ENCODE assay signal across 9 cellular contexts in the genomic region with DNA sequence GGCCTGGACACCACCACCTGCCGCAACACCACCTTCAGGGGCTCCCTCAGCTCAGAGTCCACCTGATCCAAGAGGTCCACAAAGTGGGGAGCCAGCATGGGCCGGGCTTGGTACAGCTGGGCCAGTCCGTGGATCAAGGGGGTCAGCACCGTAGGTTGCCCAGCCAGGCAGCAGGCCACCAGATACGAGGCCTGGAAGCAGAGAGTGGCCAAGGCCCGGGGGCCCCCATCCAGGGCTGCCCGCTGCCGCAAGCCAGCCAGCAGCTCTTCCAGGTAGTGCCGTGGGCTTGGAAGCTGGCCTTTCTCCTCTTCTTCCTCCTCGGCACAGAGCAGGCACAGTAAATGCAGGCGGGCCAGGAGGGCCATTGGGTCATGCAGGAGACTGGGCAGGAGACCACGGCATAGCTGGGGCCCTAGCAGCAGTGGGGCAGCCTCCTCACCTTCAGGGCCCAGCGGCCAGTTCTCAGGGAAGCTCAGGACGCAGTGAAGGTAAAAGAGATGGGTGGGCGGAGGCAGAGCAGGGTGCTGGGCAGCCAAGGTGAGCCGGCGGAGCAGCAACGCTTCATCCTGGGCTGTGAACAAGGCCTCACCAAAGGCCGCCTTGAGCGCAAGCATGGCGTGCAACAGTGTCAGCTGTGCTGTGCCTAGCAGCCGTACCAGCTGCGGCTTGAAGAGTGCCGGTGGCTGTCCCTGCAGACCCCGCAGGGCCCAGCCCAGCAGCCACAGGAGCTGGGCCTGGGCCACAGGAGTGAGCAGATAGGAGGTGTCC. TPM values are rescaled to one million over a fixed set of nuclear protein-coding genes. Genes with fewer than 3 reads are reported as not detected.
DNase-seq lines count a peak whose midpoint lies in the region; ATAC-seq and TF ChIP-seq lines count a peak whose summit lies in the region.
"Had no signal": no experiment of that assay in that cellular context is flagged by ENCODE, and none has a peak within 500 bp of the region (broad histone marks: within the 10 kb centered on the region; RNA-seq: fewer than 3 reads in every experiment).

No MANE protein-coding gene starts in this region.

- no peaks in the 10 kb centered on the region for H3K9me3 ChIP-seq in suprapubic skin

- peaks cover 57% of the 10 kb centered on the region for H3K4me1 ChIP-seq in suprapubic skin

- no peaks in the 10 kb centered on the region for H3K9me3 Mint-ChIP-seq in activated CD4-positive, alpha-beta T cell treated with anti-CD3 and anti-CD28 coated beads for 36 hours (ENCODE audit: low read depth)
- no peaks in the 10 kb centered on the region for H3K9me3 Mint-ChIP-seq in activated T-helper 2 cell treated with anti-CD3 and anti-CD28 coated beads, Interferon-gamma antibody, Interleukin-2, Interleukin-4, amounts not matched to agents 10 μg/mL and 5 μg/mL and 100 μg/mL, durations not matched to agents 14 hours and 24 hours and 36 hours
- H3K9me3 Mint-ChIP-seq: nephron progenitor cell had no signal

- H3K4me3 Mint-ChIP-seq in activated CD4-positive, alpha-beta T cell treated with anti-CD3 and anti-CD28 coated beads for 36 hours, result peak overlapping the region; percentile 87
- peak overlapping the region; percentile 89 for H3K4me3 Mint-ChIP-seq in activated T-helper 2 cell treated with anti-CD3 and anti-CD28 coated beads, Interferon-gamma antibody, Interleukin-2, Interleukin-4, amounts not matched to agents 10 μg/mL and 5 μg/mL and 100 μg/mL, durations not matched to agents 14 hours and 24 hours and 36 hours (ENCODE audit: low read depth)

- peaks cover 3% of the 10 kb centered on the region for H3K36me3 Mint-ChIP-seq in activated CD4-positive, alpha-beta T cell treated with anti-CD3 and anti-CD28 coated beads for 36 hours (ENCODE audit: low read depth)
- peaks cover 29% of the 10 kb centered on the region for H3K36me3 Mint-ChIP-seq in activated T-helper 2 cell treated with anti-CD3 and anti-CD28 coated beads, Interferon-gamma antibody, Interleukin-2, Interleukin-4, amounts not matched to agents 10 μg/mL and 5 μg/mL and 100 μg/mL, durations not matched to agents 14 hours and 24 hours and 36 hours (ENCODE audit: low read depth)

- POLR2A ChIA-PET in activated CD4-positive, alpha-beta T cell treated with anti-CD3 and anti-CD28 coated beads for 36 hours (lab: Charles Lee), result interaction anchor here (0.7 to 2.0 kb wide), 7 partner anchors 11 to 111 kb away, joined by 3 to 6 read pairs (median 4); partner anchors contain the start of genes CCDC85B, KAT5 and MUS81

- 88% methylated on average over 14 of the region's 25 CpGs for WGBS in suprapubic skin

- H3K4me1 Mint-ChIP-seq in activated CD4-positive, alpha-beta T cell treated with anti-CD3 and anti-CD28 coated beads for 36 hours, result peaks cover 28% of the 10 kb centered on the region
- peaks cover 22% of the 10 kb centered on the region for H3K4me1 Mint-ChIP-seq in activated T-helper 2 cell treated with anti-CD3 and anti-CD28 coated beads, Interferon-gamma antibody, Interleukin-2, Interleukin-4, amounts not matched to agents 10 μg/mL and 5 μg/mL and 100 μg/mL, durations not matched to agents 14 hours and 24 hours and 36 hours (ENCODE audit: low read depth)

- peaks cover 3% of the 10 kb centered on the region for H3K27me3 Mint-ChIP-seq in activated CD4-positive, alpha-beta T cell treated with anti-CD3 and anti-CD28 coated beads for 36 hours
- H3K27me3 Mint-ChIP-seq in activated T-helper 2 cell treated with anti-CD3 and anti-CD28 coated beads, Interferon-gamma antibody, Interleukin-2, Interleukin-4, amounts not matched to agents 10 μg/mL and 5 μg/mL and 100 μg/mL, durations not matched to agents 14 hours and 24 hours and 36 hours (ENCODE audit: low read depth), result peaks cover 2% of the 10 kb centered on the region

- no peak for DNase-seq in activated CD4-positive, alpha-beta T cell treated with anti-CD3 and anti-CD28 coated beads for 36 hours
- DNase-seq in activated CD4-positive, alpha-beta T cell treated with anti-CD3 and anti-CD28 coated beads, Interleukin-2, amount 50 U/mL, for 1 hour, result no peak
- DNase-seq in activated T-helper 2 cell treated with anti-CD3 and anti-CD28 coated beads, Interferon-gamma antibody, Interleukin-2, Interleukin-4, amounts not matched to agents 10 μg/mL and 5 μg/mL and 100 μg/mL, durations not matched to agents 14 hours and 24 hours and 36 hours (ENCODE audit: low spot score), result no peak
- DNase-seq in suprapubic skin (ENCODE audit: low spot score in 2 of 2) (peak; percentile 62 to 75), NCI-H748 treated with DMSO at 0.1 percent for 48 hours (lab: John Stamatoyannopoulos, UW) (no peak), amniotic stem cell (lab: John Stamatoyannopoulos, UW) (no peak), DMS153 (lab: John Stamatoyannopoulos, UW) (no peak)

- peak overlapping the region; percentile 52 for H3K27ac ChIP-seq in layer of hippocampus (ENCODE audit: low read depth, low read length)
- peak overlapping the region; percentile 91 for H3K27ac ChIP-seq in suprapubic skin

- H3K27ac Mint-ChIP-seq in activated CD4-positive, alpha-beta T cell treated with anti-CD3 and anti-CD28 coated beads for 36 hours, result peak overlapping the region; percentile 47
- H3K27ac Mint-ChIP-seq in activated T-helper 2 cell treated with anti-CD3 and anti-CD28 coated beads, Interferon-gamma antibody, Interleukin-2, Interleukin-4, amounts not matched to agents 10 μg/mL and 5 μg/mL and 100 μg/mL, durations not matched to agents 14 hours and 24 hours and 36 hours, result no peak overlapping the region
- H3K27ac Mint-ChIP-seq: nephron progenitor cell had no signal

- TF ChIP-seq CTCF in suprapubic skin (IDR thresholded peaks at IDR 0.05), result no peak

- no peaks in the 10 kb centered on the region for H3K27me3 ChIP-seq in layer of hippocampus (ENCODE audit: control insufficient read depth, insufficient read depth, low read length)
- no peaks in the 10 kb centered on the region for H3K27me3 ChIP-seq in suprapubic skin

- TF ChIP-seq EP300 in suprapubic skin (IDR thresholded peaks at IDR 0.05), result no peak

- no peak for TF ChIP-seq POLR2A in suprapubic skin (IDR thresholded peaks at IDR 0.05)

- no peak for ATAC-seq in activated CD4-positive, alpha-beta T cell treated with anti-CD3 and anti-CD28 coated beads for 36 hours

- H3K4me3 ChIP-seq in suprapubic skin, result peak overlapping the region; percentile 77

- peaks cover 22% of the 10 kb centered on the region for H3K36me3 ChIP-seq in suprapubic skin

- CTCF ChIA-PET in activated CD4-positive, alpha-beta T cell treated with anti-CD3 and anti-CD28 coated beads for 36 hours (lab: Charles Lee), result interaction anchor here (0.6 to 6.0 kb wide), 41 partner anchors 8 to 510 kb away, joined by 3 to 74 read pairs (median 4); partner anchors contain the start of genes FIBP, KAT5, MUS81 and RNASEH2C

- intact Hi-C loops in activated CD4-positive, alpha-beta T cell treated with anti-CD3 and anti-CD28 coated beads for 36 hours (cut with DNase I, micrococcal nuclease), result no loop called here
- intact Hi-C loops in activated T-helper 2 cell treated with anti-CD3 and anti-CD28 coated beads, Interferon-gamma antibody, Interleukin-2, Interleukin-4, amounts not matched to agents 10 μg/mL and 5 μg/mL and 100 μg/mL, durations not matched to agents 14 hours and 24 hours and 36 hours (cut with micrococcal nuclease), result no loop called here

RNA-seq across cellular contexts. Expression of gene AP5B1, which starts 1.7 kb away (rescaled TPM):
- 10 to 100 TPM; 11.7 to 14.4 TPM for total RNA-seq in activated CD4-positive, alpha-beta T cell treated with anti-CD3 and anti-CD28 coated beads for 36 hours
- 24.6 and 24.9 TPM in 2 replicates for total RNA-seq in activated T-helper 2 cell treated with anti-CD3 and anti-CD28 coated beads, Interferon-gamma antibody, Interleukin-2, Interleukin-4, amounts not matched to agents 10 μg/mL and 5 μg/mL and 100 μg/mL, durations not matched to agents 14 hours and 24 hours and 36 hours
- 10 to 100 TPM; 26.3 to 55.9 (median 38.1) TPM for total RNA-seq in suprapubic skin

RNA-seq across cellular contexts. Expression of gene OVOL1, which starts 7.8 kb away (rescaled TPM):
- under 1 TPM; 0.09 to 0.19 TPM for total RNA-seq in activated CD4-positive, alpha-beta T cell treated with anti-CD3 and anti-CD28 coated beads for 36 hours
- 0.16 TPM in 2 replicates for total RNA-seq in activated T-helper 2 cell treated with anti-CD3 and anti-CD28 coated beads, Interferon-gamma antibody, Interleukin-2, Interleukin-4, amounts not matched to agents 10 μg/mL and 5 μg/mL and 100 μg/mL, durations not matched to agents 14 hours and 24 hours and 36 hours
- 100 to 1,000 TPM in 2 of 4 donors, 10 to 100 TPM in 2; 64.4 to 196 (median 121) TPM for total RNA-seq in suprapubic skin

RNA-seq across cellular contexts. Expression of gene SNX32, which starts 54.7 kb away (rescaled TPM):
- 1 to 10 TPM; 2.9 to 3.0 TPM for total RNA-seq in activated CD4-positive, alpha-beta T cell treated with anti-CD3 and anti-CD28 coated beads for 36 hours
- 0.64 and 0.96 TPM in 2 replicates for total RNA-seq in activated T-helper 2 cell treated with anti-CD3 and anti-CD28 coated beads, Interferon-gamma antibody, Interleukin-2, Interleukin-4, amounts not matched to agents 10 μg/mL and 5 μg/mL and 100 μg/mL, durations not matched to agents 14 hours and 24 hours and 36 hours
- 1 to 10 TPM in 1 of 4 donors, under 1 TPM in 1, not detected in 2; 0.76 to 1.1 TPM for total RNA-seq in suprapubic skin

RNA-seq across cellular contexts. Expression of gene RNASEH2C, which starts 58.5 kb away (rescaled TPM):
- 10 to 100 TPM; 72.5 to 96.8 TPM for total RNA-seq in activated CD4-positive, alpha-beta T cell treated with anti-CD3 and anti-CD28 coated beads for 36 hours
- 85.0 and 94.0 TPM in 2 replicates for total RNA-seq in activated T-helper 2 cell treated with anti-CD3 and anti-CD28 coated beads, Interferon-gamma antibody, Interleukin-2, Interleukin-4, amounts not matched to agents 10 μg/mL and 5 μg/mL and 100 μg/mL, durations not matched to agents 14 hours and 24 hours and 36 hours
- 10 to 100 TPM; 24.5 to 53.8 (median 33.7) TPM for total RNA-seq in suprapubic skin

Comparison
In these comparisons a context has a peak if more than half of its experiments do, and no peak if none do; other contexts are left out.
1. DNase-seq: peak in suprapubic skin (2 of 2); none in activated CD4-positive, alpha-beta T cell treated with anti-CD3 and anti-CD28 coated beads for 36 hours (single experiment), activated CD4-positive, alpha-beta T cell treated with anti-CD3 and anti-CD28 coated beads, Interleukin-2, amount 50 U/mL, for 1 hour (single experiment), activated T-helper 2 cell treated with anti-CD3 and anti-CD28 coated beads, Interferon-gamma antibody, Interleukin-2, Interleukin-4, amounts not matched to agents 10 μg/mL and 5 μg/mL and 100 μg/mL, durations not matched to agents 14 hours and 24 hours and 36 hours (single experiment), NCI-H748 treated with DMSO at 0.1 percent for 48 hours (single experiment), amniotic stem cell (single experiment) and DMS153 (single experiment).
2. RNA of gene OVOL1, which starts 7.8 kb away (total RNA-seq): 64.4 to 196 TPM in suprapubic skin; 0.09 to 0.19 TPM in activated CD4-positive, alpha-beta T cell treated with anti-CD3 and anti-CD28 coated beads for 36 hours and 0.16 TPM in activated T-helper 2 cell treated with anti-CD3 and anti-CD28 coated beads, Interferon-gamma antibody, Interleukin-2, Interleukin-4, amounts not matched to agents 10 μg/mL and 5 μg/mL and 100 μg/mL, durations not matched to agents 14 hours and 24 hours and 36 hours; every median in the first group is over 10 times any median in the second.